In the genomic region with DNA sequence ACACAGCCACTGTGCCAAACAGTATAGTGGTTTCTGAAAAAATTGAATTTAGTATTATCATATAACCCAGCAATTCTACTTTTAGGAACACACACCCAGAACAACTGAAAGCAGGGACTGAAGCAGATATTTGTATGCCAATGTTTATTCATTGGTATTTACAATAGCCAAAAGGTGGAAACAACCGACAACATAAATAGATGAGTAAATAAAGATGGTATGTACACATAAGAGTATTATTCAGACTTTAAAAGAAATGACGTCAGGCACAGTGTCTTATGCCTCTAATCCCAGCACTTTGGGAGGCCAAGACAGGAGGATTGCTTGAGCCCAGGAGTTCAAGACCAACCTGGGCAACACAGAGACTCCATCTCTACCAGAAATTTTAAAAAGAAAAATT, we compare ENCODE assay signal across 15 cellular contexts. TPM values are rescaled to one million over a fixed set of nuclear protein-coding genes. Genes with fewer than 3 reads are reported as not detected.
A peak's percentile ranks its signal among the peaks of the same experiment; 100 is the strongest.
DNase-seq lines count a peak whose midpoint lies in the region; ATAC-seq and TF ChIP-seq lines count a peak whose summit lies in the region.
"Had no signal": no experiment of that assay in that cellular context is flagged by ENCODE, and none has a peak within 500 bp of the region (broad histone marks: within the 10 kb centered on the region; RNA-seq: fewer than 3 reads in every experiment).

No MANE protein-coding gene starts in this region.

- H3K4me1 Mint-ChIP-seq in activated naive CD8-positive, alpha-beta T cell treated with anti-CD3 and anti-CD28 coated beads, Interleukin-2, amount 50 U/mL, for 24 hours = peaks cover 86% of the 10 kb centered on the region

- H3K4me1 ChIP-seq in right cardiac atrium (ENCODE audit: control insufficient read depth, insufficient read depth, low read length) (peaks cover 2% of the 10 kb centered on the region), upper lobe of left lung (peaks cover 7 to 41% (median 24%) of the 10 kb centered on the region in 4 donors)

- DNase-seq in DMS53 (lab: John Stamatoyannopoulos, UW) (peak; percentile 56), DMS53 treated with DMSO at 0.1 percent for 48 hours (lab: John Stamatoyannopoulos, UW; ENCODE audit: unreplicated experiment) (no peak), right cardiac atrium (no peak), Right ventricle myocardium inferior (ENCODE audit: missing footprints) (no peak), upper lobe of left lung (no peak), NCI-H446 (lab: John Stamatoyannopoulos, UW) (no peak)
- DNase-seq in activated naive CD8-positive, alpha-beta T cell treated with anti-CD3 and anti-CD28 coated beads, Interleukin-2, amount 50 U/mL, for 24 hours = no peak
- DNase-seq: activated CD8-positive, alpha-beta memory T cell treated with anti-CD3 and anti-CD28 coated beads for 24 hours; activated gamma-delta T cell treated with Interleukin-2 at 50 U/mL for 16 hours; effector memory CD4-positive, alpha-beta T cell; NCI-H2081 treated with DMSO at 0.1 percent for 48 hours; retina had no signal

- H3K27ac Mint-ChIP-seq in activated naive CD8-positive, alpha-beta T cell treated with anti-CD3 and anti-CD28 coated beads, Interleukin-2, amount 50 U/mL, for 24 hours = peak overlapping the region; percentile 94

- peaks cover 24% of the 10 kb centered on the region for H3K9me3 Mint-ChIP-seq in activated naive CD8-positive, alpha-beta T cell treated with anti-CD3 and anti-CD28 coated beads, Interleukin-2, amount 50 U/mL, for 24 hours

- 83% methylated on average over 2 of the region's 2 CpGs for WGBS in right cardiac atrium
- WGBS in upper lobe of left lung, 2 donors = 65 to 73% methylated on average over 2 of the region's 2 CpGs

- H3K27ac ChIP-seq in right cardiac atrium (ENCODE audit: low read length) (peak overlapping the region; percentile 37), upper lobe of left lung (peak overlapping the region; percentile 14 to 50 (median 36))
- H3K27ac ChIP-seq: 22Rv1 had no signal

- peak overlapping the region; percentile 75 for H3K4me3 Mint-ChIP-seq in activated naive CD8-positive, alpha-beta T cell treated with anti-CD3 and anti-CD28 coated beads, Interleukin-2, amount 50 U/mL, for 24 hours

- peaks cover 50% of the 10 kb centered on the region for H3K36me3 Mint-ChIP-seq in activated naive CD8-positive, alpha-beta T cell treated with anti-CD3 and anti-CD28 coated beads, Interleukin-2, amount 50 U/mL, for 24 hours (ENCODE audit: low read depth)

- H3K27me3 ChIP-seq in right cardiac atrium (ENCODE audit: control insufficient read depth, insufficient read depth) = no peaks in the 10 kb centered on the region
- H3K27me3 ChIP-seq in upper lobe of left lung = no peaks in the 10 kb centered on the region

- TF ChIP-seq CTCF in upper lobe of left lung (IDR thresholded peaks at IDR 0.05) = no peak

- no peak for TF ChIP-seq POLR2A in upper lobe of left lung (IDR thresholded peaks at IDR 0.05)

- H3K9me3 ChIP-seq in right cardiac atrium (ENCODE audit: control insufficient read depth, low read length) (no peaks in the 10 kb centered on the region), upper lobe of left lung (no peaks in the 10 kb centered on the region)

- no peak for ATAC-seq in right cardiac atrium
- ATAC-seq in Right ventricle myocardium inferior = no peak
- ATAC-seq in activated naive CD8-positive, alpha-beta T cell treated with anti-CD3 and anti-CD28 coated beads, Interleukin-2, amount 50 U/mL, for 24 hours = no peak
- ATAC-seq in upper lobe of left lung (ENCODE audit: low FRiP score in 2 of 2) = no peak
- ATAC-seq in HG03095 (IDR thresholded peaks at IDR 0.05; ENCODE audit: unreplicated experiment) = no peak
- ATAC-seq: left lobe of liver had no signal

- TF ChIP-seq EP300 in upper lobe of left lung (IDR thresholded peaks at IDR 0.05) = no peak

- intact Hi-C loops in right cardiac atrium (cut with DNase I) (no loop called here), Right ventricle myocardium inferior (cut with DNase I) (no loop called here)

- no peaks in the 10 kb centered on the region for H3K36me3 ChIP-seq in upper lobe of left lung

- no peaks in the 10 kb centered on the region for H3K27me3 Mint-ChIP-seq in activated naive CD8-positive, alpha-beta T cell treated with anti-CD3 and anti-CD28 coated beads, Interleukin-2, amount 50 U/mL, for 24 hours

- H3K4me3 ChIP-seq in right cardiac atrium (ENCODE audit: low read length) (no peak overlapping the region), upper lobe of left lung (no peak overlapping the region)

RNA-seq across cellular contexts. Expression of gene CDCA7L, which starts 7.2 kb away (rescaled TPM):
- total RNA-seq in right cardiac atrium (10 to 100 TPM; 33.6 to 89.6 (median 67.7) TPM), Right ventricle myocardium inferior (59.1 TPM), upper lobe of left lung (10 to 100 TPM; 30.5 to 63.6 (median 39.1) TPM)
- polyA plus RNA-seq in right cardiac atrium = 29.7 TPM
